ENCODE assay signal across 1 cellular context in the genomic region with DNA sequence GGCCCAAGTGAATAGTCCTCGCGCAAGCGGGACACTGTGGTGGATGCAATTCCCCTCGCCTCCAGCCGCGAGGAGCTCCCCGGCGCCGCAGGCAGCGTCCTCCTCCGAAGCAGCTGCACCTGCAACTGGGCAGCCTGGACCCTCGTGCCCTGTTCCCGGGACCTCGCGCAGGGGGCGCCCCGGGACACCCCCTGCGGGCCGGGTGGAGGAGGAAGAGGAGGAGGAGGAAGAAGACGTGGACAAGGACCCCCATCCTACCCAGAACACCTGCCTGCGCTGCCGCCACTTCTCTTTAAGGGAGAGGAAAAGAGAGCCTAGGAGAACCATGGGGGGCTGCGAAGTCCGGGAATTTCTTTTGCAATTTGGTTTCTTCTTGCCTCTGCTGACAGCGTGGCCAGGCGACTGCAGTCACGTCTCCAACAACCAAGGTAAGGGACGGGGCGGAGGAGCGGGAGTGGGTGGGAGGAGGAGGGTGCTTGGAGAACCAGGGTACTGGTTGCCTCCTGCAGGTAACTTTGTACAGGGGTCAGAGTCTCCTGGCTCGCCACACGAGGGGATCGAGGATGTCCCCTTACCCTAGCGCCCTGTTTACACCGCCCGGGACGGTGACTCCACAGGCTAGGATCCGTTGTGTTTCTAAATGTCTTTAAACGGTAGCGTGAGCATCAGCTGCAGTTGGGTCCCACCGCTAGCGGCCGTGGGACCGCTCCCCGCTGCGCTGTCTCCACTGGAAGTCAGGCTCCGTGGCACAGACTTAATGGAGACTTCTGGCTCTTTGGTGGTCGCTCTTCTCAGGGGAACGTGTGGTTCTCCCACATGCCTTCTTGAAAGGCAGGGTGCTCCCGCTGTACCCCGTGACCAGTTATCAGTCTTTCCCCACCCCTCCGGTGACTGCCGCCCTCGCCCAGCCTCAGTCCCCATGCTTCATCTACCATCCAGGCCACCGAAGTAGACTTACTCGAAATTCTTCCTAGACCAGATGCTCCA.
TF ChIP-seq lines count a peak whose summit lies in the region.

TSS of gene EPHA6 (plus strand) at position 14 of the 987 bp plus-strand sequence.

TF ChIP-seq in IMR-90, 13 proteins besides CTCF, POLR2A, EP300 and RAD21 (continued from another document):
- TF ChIP-seq FOS (IDR thresholded peaks at IDR 0.05; ENCODE audit: low read depth, low read length) = no peak
